ENCODE assay signal across 10 cellular contexts in the genomic region with DNA sequence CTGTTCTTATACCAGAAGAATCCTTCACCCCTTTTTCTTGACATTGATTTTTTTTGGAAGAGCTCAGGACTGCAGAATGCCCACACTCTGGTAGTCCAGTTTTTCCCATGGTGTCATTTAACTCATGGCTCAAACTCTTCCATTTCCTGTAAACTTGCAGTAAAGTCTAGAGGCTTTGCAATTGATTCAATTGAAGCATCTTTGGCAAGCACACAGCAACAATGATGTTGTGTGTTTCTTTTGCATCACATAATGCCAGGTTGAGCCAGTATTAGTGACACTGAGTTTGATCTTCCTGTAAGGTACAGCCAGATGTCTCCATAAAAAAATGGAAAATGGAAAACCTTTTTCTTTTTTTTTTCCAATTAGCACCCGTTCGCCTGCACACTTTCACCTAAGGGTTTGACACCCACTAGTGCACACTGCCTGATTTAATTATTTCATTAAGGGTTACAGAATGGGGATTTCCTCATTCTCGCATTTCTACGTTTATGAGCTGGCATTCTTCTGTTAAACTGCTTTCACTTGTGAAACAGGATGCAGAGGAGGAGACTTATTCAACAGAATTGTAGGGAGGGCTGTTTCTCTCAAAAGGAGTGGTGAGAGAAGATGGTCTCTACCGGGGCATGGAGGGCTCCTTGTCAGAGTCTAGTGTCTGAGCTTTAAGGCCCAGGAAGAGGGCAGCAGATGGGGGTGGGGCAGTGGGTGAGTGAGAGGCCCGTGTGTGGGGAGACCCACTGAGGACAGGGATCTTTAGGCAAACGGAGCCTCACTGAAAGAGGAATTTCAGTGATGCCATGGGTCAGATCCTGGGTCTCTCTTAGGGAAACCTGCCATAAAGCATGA. TPM values are rescaled to one million over a fixed set of nuclear protein-coding genes. Genes with fewer than 3 reads are reported as not detected.
DNase-seq lines count a peak whose midpoint lies in the region; ATAC-seq and TF ChIP-seq lines count a peak whose summit lies in the region.
"Had no signal": no experiment of that assay in that cellular context is flagged by ENCODE, and none has a peak within 500 bp of the region (broad histone marks: within the 10 kb centered on the region; RNA-seq: fewer than 3 reads in every experiment).

No MANE protein-coding gene starts in this region.

- BruUV-seq in MCF 10A (replicated peaks; lab: Mats Ljungman, UMichigan) = no TSS peak

- CTCF ChIA-PET in CD8-positive, alpha-beta T cell (lab: Charles Lee) = no interaction called here
- CTCF ChIA-PET in MCF 10A (lab: Yijun Ruan, JAX) = interaction anchor here (0.6 to 1.0 kb wide), 2 partner anchors 17 to 19 kb away, joined by 3 read pairs; no protein-coding TSS in a partner anchor

- H3K4me3 ChIP-seq in CD8-positive, alpha-beta T cell (ENCODE audit: low read depth, low read length) = no peak overlapping the region
- H3K4me3 ChIP-seq in Jurkat, Clone E6-1 (ENCODE audit: low read length) = peak overlapping the region; percentile 85
- H3K4me3 ChIP-seq: ascending aorta had no signal

- POLR2A ChIA-PET in CD8-positive, alpha-beta T cell (lab: Charles Lee) = no interaction called here
- POLR2A ChIA-PET in MCF 10A (lab: Yijun Ruan, JAX) = no interaction called here

- H3K36me3 Mint-ChIP-seq in CD8-positive, alpha-beta T cell = no peaks in the 10 kb centered on the region
- H3K36me3 Mint-ChIP-seq in MCF 10A (ENCODE audit: insufficient read depth, unreplicated experiment) = no peaks in the 10 kb centered on the region
- H3K36me3 Mint-ChIP-seq in nephron (ENCODE audit: low read depth) = peaks cover 6% of the 10 kb centered on the region

- intact Hi-C loops in CD8-positive, alpha-beta T cell (cut with DNase I, micrococcal nuclease) = no loop called here
- intact Hi-C loops in MCF 10A (cut with micrococcal nuclease) = no loop called here

- H3K27ac Mint-ChIP-seq in CD8-positive, alpha-beta T cell = no peak overlapping the region
- H3K27ac Mint-ChIP-seq in MCF 10A (ENCODE audit: low read depth, unreplicated experiment) (no peak overlapping the region), nephron (peak overlapping the region; percentile 69 to 96 (median 87))

- H3K4me1 ChIP-seq in CD8-positive, alpha-beta T cell (ENCODE audit: insufficient read depth, low read length) = peaks cover 19% of the 10 kb centered on the region

- H3K4me1 Mint-ChIP-seq in CD8-positive, alpha-beta T cell (ENCODE audit: low read depth) = peaks cover 21% of the 10 kb centered on the region
- H3K4me1 Mint-ChIP-seq in MCF 10A (ENCODE audit: insufficient read depth, unreplicated experiment) (peaks cover 5% of the 10 kb centered on the region), nephron (peaks cover 36% of the 10 kb centered on the region)

- no peak for DNase-seq in CD8-positive, alpha-beta T cell
- DNase-seq in Jurkat, Clone E6-1 (ENCODE audit: low read depth, low spot score) = peak; percentile 85
- DNase-seq in MCF 10A (ENCODE audit: unreplicated experiment) = peak; percentile 47
- no peak for DNase-seq in RPMI8226
- no peak for DNase-seq in NCI-H2196 (lab: John Stamatoyannopoulos, UW; ENCODE audit: unreplicated experiment)
- DNase-seq in activated gamma-delta T cell treated with Interleukin-2 at 50 U/mL for 16 hours = no peak
- DNase-seq: occipital lobe had no signal

- H3K36me3 ChIP-seq in CD8-positive, alpha-beta T cell (ENCODE audit: insufficient read depth, low read length) = no peaks in the 10 kb centered on the region
- H3K36me3 ChIP-seq: ascending aorta had no signal

- peaks cover 19% of the 10 kb centered on the region for H3K27me3 ChIP-seq in CD8-positive, alpha-beta T cell (ENCODE audit: insufficient read depth, low read length)
- H3K27me3 ChIP-seq: ascending aorta had no signal

- no peak overlapping the region for H3K27ac ChIP-seq in CD8-positive, alpha-beta T cell (ENCODE audit: low read depth, low read length)

- no peak for TF ChIP-seq CTCF in CD8-positive, alpha-beta T cell (IDR thresholded peaks at IDR 0.05)
- TF ChIP-seq CTCF in MCF 10A (IDR thresholded peaks at IDR 0.05; ENCODE audit: unreplicated experiment) (no peak), nephron (IDR thresholded peaks at IDR 0.05; ENCODE audit: unreplicated experiment in 3 of 3) (no peak)

- ATAC-seq in CD8-positive, alpha-beta T cell = peak; percentile 71
- no peak for ATAC-seq in GM21723 (IDR thresholded peaks at IDR 0.05; ENCODE audit: unreplicated experiment)

- H3K9me3 Mint-ChIP-seq in CD8-positive, alpha-beta T cell = no peaks in the 10 kb centered on the region
- H3K9me3 Mint-ChIP-seq in MCF 10A (ENCODE audit: unreplicated experiment) = no peaks in the 10 kb centered on the region
- H3K9me3 Mint-ChIP-seq in nephron = no peaks in the 10 kb centered on the region

- peak overlapping the region; percentile 38 for H3K4me3 Mint-ChIP-seq in CD8-positive, alpha-beta T cell
- H3K4me3 Mint-ChIP-seq in MCF 10A (ENCODE audit: unreplicated experiment) = no peak overlapping the region
- H3K4me3 Mint-ChIP-seq in nephron = peak overlapping the region; percentile 73 to 87 (median 86)

- H3K27me3 Mint-ChIP-seq in CD8-positive, alpha-beta T cell (ENCODE audit: low read depth) = peaks cover 31% of the 10 kb centered on the region
- H3K27me3 Mint-ChIP-seq in MCF 10A (ENCODE audit: insufficient read depth, unreplicated experiment) (no peaks in the 10 kb centered on the region), nephron (ENCODE audit: low read depth) (peaks cover 18% of the 10 kb centered on the region)

- H3K9me3 ChIP-seq in CD8-positive, alpha-beta T cell (ENCODE audit: low read length) = no peaks in the 10 kb centered on the region
- H3K9me3 ChIP-seq: ascending aorta had no signal

RNA-seq across cellular contexts. Expression of a gene that starts 2.2 kb away (rescaled TPM):
- under 1 TPM in 1 of 2 experiments, not detected in 1; 0.08 TPM for total RNA-seq in CD8-positive, alpha-beta T cell
- polyA plus RNA-seq in Jurkat, Clone E6-1 (2012; ENCODE audit: insufficient read depth, insufficient read length) = 8.7 TPM
- total RNA-seq in MCF 10A (2022) = 2.7 and 2.8 TPM in 2 replicates

Comparison
In these comparisons a context has a peak if more than half of its experiments do, and no peak if none do; other contexts are left out.
1. DNase-seq: peak in Jurkat, Clone E6-1 (single experiment) and MCF 10A (single experiment); none in CD8-positive, alpha-beta T cell (0 of 7), RPMI8226 (single experiment), NCI-H2196 (single experiment) and activated gamma-delta T cell treated with Interleukin-2 at 50 U/mL for 16 hours (single experiment).
2. H3K27ac Mint-ChIP-seq: peak in nephron (3 of 3); none in CD8-positive, alpha-beta T cell (single experiment) and MCF 10A (single experiment).